ENCODE assay signal across 24 cellular contexts in genomic region chr3:142935963-142936362, GRCh38. TPM values are rescaled to one million over a fixed set of nuclear protein-coding genes. Genes with fewer than 3 reads are reported as not detected.
DNase-seq lines count a peak whose midpoint lies in the region; ATAC-seq and TF ChIP-seq lines count a peak whose summit lies in the region.
"Had no signal": no experiment of that assay in that cellular context is flagged by ENCODE, and none has a peak within 500 bp of the region (broad histone marks: within the 10 kb centered on the region; RNA-seq: fewer than 3 reads in every experiment).

No MANE protein-coding gene starts in this region.

- H3K27me3 Mint-ChIP-seq in activated CD4-positive, alpha-beta T cell treated with anti-CD3 and anti-CD28 coated beads, Interleukin-2, amount 10 ng/mL, durations not matched to agents 24 days and 14 days = peaks cover 12% of the 10 kb centered on the region

- no peak overlapping the region for H3K27ac ChIP-seq in Karpas-422 (ENCODE audit: low read length)
- H3K27ac ChIP-seq in esophagus muscularis mucosa (replicated peaks in 1 of 4) = no peak overlapping the region
- H3K27ac ChIP-seq: A549; BLaER1 treated with 17β-estradiol and CSF1 and Interleukin-3, amounts not matched to agents 10 nM and 100 nM had no signal

- intact Hi-C loops in esophagus muscularis mucosa (cut with DNase I) = no loop called here
- intact Hi-C loops in left colon (cut with DNase I, micrococcal nuclease) = no loop called here
- intact Hi-C loops in mucosa of descending colon (cut with DNase I, micrococcal nuclease) = no loop called here
- intact Hi-C loops in activated CD4-positive, alpha-beta T cell treated with anti-CD3 and anti-CD28 coated beads, Interleukin-2, amount 10 ng/mL, durations not matched to agents 24 days and 14 days (cut with micrococcal nuclease) = no loop called here

- H3K4me2 ChIP-seq in Karpas-422 (ENCODE audit: low read depth, low read length, poor library complexity, severe bottlenecking) = no peak overlapping the region
- H3K4me2 ChIP-seq: A549; BLaER1 treated with 17β-estradiol and CSF1 and Interleukin-3, amounts not matched to agents 10 nM and 100 nM; GM23338 had no signal

- H4K20me1 ChIP-seq in Karpas-422 (ENCODE audit: insufficient read depth, low read depth, low read length) = no peaks in the 10 kb centered on the region
- H4K20me1 ChIP-seq: BLaER1 treated with 17β-estradiol and CSF1 and Interleukin-3, amounts not matched to agents 10 nM and 100 nM had no signal

- no peaks in the 10 kb centered on the region for H3K36me3 Mint-ChIP-seq in activated CD4-positive, alpha-beta T cell treated with anti-CD3 and anti-CD28 coated beads, Interleukin-2, amount 10 ng/mL, durations not matched to agents 24 days and 14 days (ENCODE audit: low read depth)
- H3K36me3 Mint-ChIP-seq: CD4-positive, alpha-beta memory T cell had no signal

- no peaks in the 10 kb centered on the region for H3K4me1 Mint-ChIP-seq in activated CD4-positive, alpha-beta T cell treated with anti-CD3 and anti-CD28 coated beads, Interleukin-2, amount 10 ng/mL, durations not matched to agents 24 days and 14 days

- no peaks in the 10 kb centered on the region for H3K9me3 Mint-ChIP-seq in activated CD4-positive, alpha-beta T cell treated with anti-CD3 and anti-CD28 coated beads, Interleukin-2, amount 10 ng/mL, durations not matched to agents 24 days and 14 days
- H3K9me3 Mint-ChIP-seq: CD4-positive, alpha-beta memory T cell; GM23338; H9 had no signal

- TF ChIP-seq CTCF in esophagus muscularis mucosa (IDR thresholded peaks at IDR 0.05) = no peak
- TF ChIP-seq CTCF in mucosa of descending colon (IDR thresholded peaks at IDR 0.05) = no peak

- no peak for TF ChIP-seq POLR2A in esophagus muscularis mucosa (IDR thresholded peaks at IDR 0.05; ENCODE audit: low read depth)

- no peaks in the 10 kb centered on the region for H3K9me3 ChIP-seq in Karpas-422 (ENCODE audit: low read length)
- H3K9me3 ChIP-seq in esophagus muscularis mucosa = no peaks in the 10 kb centered on the region
- no peaks in the 10 kb centered on the region for H3K9me3 ChIP-seq in mucosa of descending colon
- H3K9me3 ChIP-seq: A549; BE2C; BLaER1 treated with 17β-estradiol and CSF1 and Interleukin-3, amounts not matched to agents 10 nM and 100 nM had no signal

- peak; percentile 99 for ATAC-seq in left colon
- ATAC-seq in mucosa of descending colon = peak; percentile 91
- ATAC-seq: A549, GM12878, GM23338, HCT116 had no signal

- DNase-seq in Karpas-422 (peak; percentile 45), esophagus muscularis mucosa (ENCODE audit: extremely low spot score) (peak; percentile 57), left colon (no peak), mucosa of descending colon (peak in 1 of 3 donors; percentile 35), DMS53 treated with DMSO at 0.1 percent for 48 hours (lab: John Stamatoyannopoulos, UW; ENCODE audit: unreplicated experiment) (no peak), activated gamma-delta T cell treated with Interleukin-2 at 50 U/mL for 16 hours (no peak)
- DNase-seq in stimulated activated CD4-positive, alpha-beta T cell treated with anti-CD3 and anti-CD28 coated beads, Interleukin-1b, Interleukin-23, amount 100 ng/mL, for 48 hours = no peak
- no peak for DNase-seq in activated CD4-positive, alpha-beta T cell treated with anti-CD3 and anti-CD28 coated beads, Interleukin-2, amount 10 ng/mL, durations not matched to agents 24 days and 14 days
- DNase-seq: 8988T; ACHN; AML-193; BE2C; CD4-positive, alpha-beta memory T cell; COR-L47; DMS153; DMS79; EL; GDM1; H9 had no signal

- no peak for TF ChIP-seq EP300 in esophagus muscularis mucosa (IDR thresholded peaks at IDR 0.05)

- no peaks in the 10 kb centered on the region for H3K9me2 ChIP-seq in Karpas-422 (replicated peaks; ENCODE audit: insufficient read depth, low read length)

- H3K79me2 ChIP-seq in Karpas-422 (ENCODE audit: low read length) = no peaks in the 10 kb centered on the region

- no peak overlapping the region for H3K4me3 Mint-ChIP-seq in activated CD4-positive, alpha-beta T cell treated with anti-CD3 and anti-CD28 coated beads, Interleukin-2, amount 10 ng/mL, durations not matched to agents 24 days and 14 days
- H3K4me3 Mint-ChIP-seq: CD4-positive, alpha-beta memory T cell; GM23338; H9 had no signal

- WGBS in esophagus muscularis mucosa = 80% methylated on average over 5 of the region's 5 CpGs

- H2AFZ ChIP-seq in Karpas-422 (ENCODE audit: low read length) = no peak overlapping the region
- H2AFZ ChIP-seq: GM23338 had no signal

- no peak overlapping the region for H3K4me3 ChIP-seq in Karpas-422 (ENCODE audit: low read length)
- no peak overlapping the region for H3K4me3 ChIP-seq in esophagus muscularis mucosa
- no peak overlapping the region for H3K4me3 ChIP-seq in mucosa of descending colon
- H3K4me3 ChIP-seq: A549; BLaER1 treated with 17β-estradiol and CSF1 and Interleukin-3, amounts not matched to agents 10 nM and 100 nM; GM12878; GM23338 had no signal

- H3K36me3 ChIP-seq in Karpas-422 (ENCODE audit: insufficient read depth, low read length) (no peaks in the 10 kb centered on the region), esophagus muscularis mucosa (no peaks in the 10 kb centered on the region), mucosa of descending colon (ENCODE audit: low read depth) (no peaks in the 10 kb centered on the region)
- H3K36me3 ChIP-seq: BE2C; BLaER1 treated with 17β-estradiol and CSF1 and Interleukin-3, amounts not matched to agents 10 nM and 100 nM had no signal

- no peak overlapping the region for H3K27ac Mint-ChIP-seq in activated CD4-positive, alpha-beta T cell treated with anti-CD3 and anti-CD28 coated beads, Interleukin-2, amount 10 ng/mL, durations not matched to agents 24 days and 14 days
- H3K27ac Mint-ChIP-seq: CD4-positive, alpha-beta memory T cell; GM23338; H9 had no signal

- H3K4me1 ChIP-seq in Karpas-422 (ENCODE audit: low read length) (no peaks in the 10 kb centered on the region), esophagus muscularis mucosa (no peaks in the 10 kb centered on the region), mucosa of descending colon (ENCODE audit: low read depth) (no peaks in the 10 kb centered on the region)
- H3K4me1 ChIP-seq: A549; BE2C; BLaER1 treated with 17β-estradiol and CSF1 and Interleukin-3, amounts not matched to agents 10 nM and 100 nM had no signal

- H3K27me3 ChIP-seq in Karpas-422 (ENCODE audit: low read length) (no peaks in the 10 kb centered on the region), esophagus muscularis mucosa (peaks cover 0 to 3% (median 0%) of the 10 kb centered on the region in 4 donors)
- H3K27me3 ChIP-seq: BE2C; BLaER1 treated with 17β-estradiol and CSF1 and Interleukin-3, amounts not matched to agents 10 nM and 100 nM had no signal

- H3K9ac ChIP-seq in Karpas-422 (ENCODE audit: low read length) = no peak overlapping the region
- H3K9ac ChIP-seq: BLaER1 treated with 17β-estradiol and CSF1 and Interleukin-3, amounts not matched to agents 10 nM and 100 nM had no signal

RNA-seq across cellular contexts. Expression of gene PAQR9, which starts 27.5 kb away (rescaled TPM):
- not detected in 2 replicates for total RNA-seq in Karpas-422 (2014; rRNA removed; shearing (Covaris generic); ENCODE audit: low replicate concordance)
- total RNA-seq in esophagus muscularis mucosa (not detected), left colon (not detected), mucosa of descending colon (not detected)
- total RNA-seq in activated CD4-positive, alpha-beta T cell treated with anti-CD3 and anti-CD28 coated beads, Interleukin-2, amount 10 ng/mL, durations not matched to agents 24 days and 14 days = not detected in 2 replicates
- total RNA-seq: CD4-positive, alpha-beta memory T cell; GM12878 had no signal

RNA-seq across cellular contexts. Expression of gene PCOLCE2, which starts 47.1 kb away (rescaled TPM):
- not detected in 2 replicates for total RNA-seq in Karpas-422 (2014; rRNA removed; shearing (Covaris generic); ENCODE audit: low replicate concordance)
- total RNA-seq in esophagus muscularis mucosa (10 to 100 TPM; 48.2 to 76.0 (median 54.6) TPM), left colon (1 to 10 TPM; 2.6 to 2.9 TPM), mucosa of descending colon (1 to 10 TPM; 1.5 to 8.4 (median 2.3) TPM)
- 0.28 and 0.33 TPM in 2 replicates for total RNA-seq in activated CD4-positive, alpha-beta T cell treated with anti-CD3 and anti-CD28 coated beads, Interleukin-2, amount 10 ng/mL, durations not matched to agents 24 days and 14 days
- total RNA-seq: CD4-positive, alpha-beta memory T cell had no signal

Comparison
In these comparisons a context has a peak if more than half of its experiments do, and no peak if none do; other contexts are left out.
1. DNase-seq: peak in Karpas-422 (single experiment) and esophagus muscularis mucosa (single experiment); none in left colon (0 of 2), stimulated activated CD4-positive, alpha-beta T cell treated with anti-CD3 and anti-CD28 coated beads, Interleukin-1b, Interleukin-23, amount 100 ng/mL, for 48 hours (single experiment), activated CD4-positive, alpha-beta T cell treated with anti-CD3 and anti-CD28 coated beads, Interleukin-2, amount 10 ng/mL, durations not matched to agents 24 days and 14 days (single experiment), DMS53 treated with DMSO at 0.1 percent for 48 hours (single experiment) and activated gamma-delta T cell treated with Interleukin-2 at 50 U/mL for 16 hours (single experiment).
2. RNA of gene PCOLCE2, which starts 47.1 kb away (total RNA-seq): 48.2 to 76.0 TPM in esophagus muscularis mucosa; 2.6 to 2.9 TPM in left colon, 1.5 to 8.4 TPM in mucosa of descending colon, 0.28 to 0.33 TPM in activated CD4-positive, alpha-beta T cell treated with anti-CD3 and anti-CD28 coated beads, Interleukin-2, amount 10 ng/mL, durations not matched to agents 24 days and 14 days and not detected in Karpas-422; every median in the first group is over 4 times any median in the second.